Comparison of ENCODE assay signal across 1 cellular context in genomic region chr3:17836919-17837318, GRCh38.
TF ChIP-seq lines count a peak whose summit lies in the region.

No MANE protein-coding gene starts in this region.

TF ChIP-seq in K562, 482 proteins besides CTCF, POLR2A, EP300 and RAD21 (continued from another document):
- TF ChIP-seq SFPQ (IDR thresholded peaks at IDR 0.05; ENCODE audit: low read depth, low read length), result no peak
- peak; percentile 56; the same call in 1 of the 2 replicates for TF ChIP-seq RNF2 (IDR thresholded peaks at IDR 0.05)
- no peak for TF ChIP-seq PHF21A (IDR thresholded peaks at IDR 0.05; ENCODE audit: borderline replicate concordance, low read depth)
- no peak for TF ChIP-seq TFAM (CRISPR knock-in tag; conservative IDR thresholded peaks at IDR 0.05)
- TF ChIP-seq FOXA1 (IDR thresholded peaks at IDR 0.05; ENCODE audit: borderline replicate concordance), result no peak
- TF ChIP-seq CBX8 (IDR thresholded peaks at IDR 0.05; ENCODE audit: borderline replicate concordance, extremely low read depth, low read depth, low read length, poor library complexity, severe bottlenecking), result peak; percentile 76
- no peak for TF ChIP-seq RFX7 (CRISPR knock-in tag; IDR thresholded peaks at IDR 0.05)
TF ChIP-seq in K562: peak in this region for 2.
